ENCODE assay signal across 18 cellular contexts in genomic region chr6:144123836-144124235, GRCh38. TPM values are rescaled to one million over a fixed set of nuclear protein-coding genes. Genes with fewer than 3 reads are reported as not detected.
DNase-seq lines count a peak whose midpoint lies in the region; ATAC-seq, FAIRE-seq and TF ChIP-seq lines count a peak whose summit lies in the region.
"Had no signal": no experiment of that assay in that cellular context is flagged by ENCODE, and none has a peak within 500 bp of the region (broad histone marks: within the 10 kb centered on the region; RNA-seq: fewer than 3 reads in every experiment).

No MANE protein-coding gene starts in this region.

- no peaks in the 10 kb centered on the region for H3K36me3 Mint-ChIP-seq in CD14-positive monocyte
- H3K36me3 Mint-ChIP-seq in central memory CD8-positive, alpha-beta T cell (ENCODE audit: insufficient read depth): no peaks in the 10 kb centered on the region
- H3K36me3 Mint-ChIP-seq: IgD-negative memory B cell had no signal

- peaks cover 0 to 3% (median 0%) of the 10 kb centered on the region in 3 donors for H3K27me3 Mint-ChIP-seq in CD14-positive monocyte (ENCODE audit: low read depth in 3 of 3)
- H3K27me3 Mint-ChIP-seq in central memory CD8-positive, alpha-beta T cell: no peaks in the 10 kb centered on the region

- ATAC-seq in central memory CD8-positive, alpha-beta T cell (replicated peaks; ENCODE audit: extremely low read depth, poor library complexity, severe bottlenecking): no peak
- ATAC-seq in HG03139 (IDR thresholded peaks at IDR 0.05; ENCODE audit: unreplicated experiment) (no peak), HG02759 (IDR thresholded peaks at IDR 0.05; ENCODE audit: unreplicated experiment) (no peak)

- FAIRE-seq in GM19239 (lab: Jason Lieb, UNC): no peak

- peaks cover 20% of the 10 kb centered on the region for H3K4me1 Mint-ChIP-seq in CD14-positive monocyte
- H3K4me1 Mint-ChIP-seq in central memory CD8-positive, alpha-beta T cell: peaks cover 6% of the 10 kb centered on the region
- H3K4me1 Mint-ChIP-seq: H9 had no signal

- no peak for TF ChIP-seq CTCF in CD14-positive monocyte (IDR thresholded peaks at IDR 0.05)

- peak overlapping the region in 6 of 7 donors; percentile 59 to 84 (median 76) for H3K27ac Mint-ChIP-seq in CD14-positive monocyte
- H3K27ac Mint-ChIP-seq in central memory CD8-positive, alpha-beta T cell (ENCODE audit: low read depth): peak overlapping the region; percentile 45
- H3K27ac Mint-ChIP-seq: H9, IgD-negative memory B cell had no signal

- no peak for DNase-seq in CD14-positive monocyte (ENCODE audit: low spot score)
- DNase-seq in GDM1 (lab: John Stamatoyannopoulos, UW): peak; percentile 19
- DNase-seq in NOMO-1 treated with dmso at 0.1 percent for 144 hours (lab: John Stamatoyannopoulos, UW; ENCODE audit: unreplicated experiment): peak; percentile 10
- no peak for DNase-seq in central memory CD8-positive, alpha-beta T cell (ENCODE audit: low spot score in 2 of 2)
- DNase-seq in pons (ENCODE audit: low spot score): no peak
- DNase-seq in GM19239 (ENCODE audit: insufficient read length, low spot score): no peak
- DNase-seq: ACHN, BE2C, DMS 273 treated with DMSO at 0.1 percent for 48 hours, H9, MG63, NCI-H187 treated with DMSO at 0.1 percent for 48 hours, NCI-H446 treated with DMSO at 0.1 percent for 48 hours, NCI-H774, T-helper 1 cell had no signal

- H3K9me3 Mint-ChIP-seq in CD14-positive monocyte: peaks cover 0 to 2% (median 0%) of the 10 kb centered on the region in 7 donors
- no peaks in the 10 kb centered on the region for H3K9me3 Mint-ChIP-seq in central memory CD8-positive, alpha-beta T cell
- H3K9me3 Mint-ChIP-seq: H9, IgD-negative memory B cell had no signal

- intact Hi-C loops in CD14-positive monocyte (cut with micrococcal nuclease): no loop called here

- peak overlapping the region in 1 of 2 donors; percentile 80 for H3K4me3 Mint-ChIP-seq in CD14-positive monocyte
- no peak overlapping the region for H3K4me3 Mint-ChIP-seq in central memory CD8-positive, alpha-beta T cell
- H3K4me3 Mint-ChIP-seq: H9, IgD-negative memory B cell had no signal

RNA-seq across cellular contexts. Expression of gene STX11, which starts 26.5 kb away (rescaled TPM):
- 100 to 1,000 TPM; 276 to 372 TPM for polyA plus RNA-seq in CD14-positive monocyte

RNA-seq across cellular contexts. Expression of gene SF3B5, which starts 28.5 kb away (rescaled TPM):
- 100 to 1,000 TPM; 355 to 445 TPM for polyA plus RNA-seq in CD14-positive monocyte

Comparison
In these comparisons a context has a peak if more than half of its experiments do, and no peak if none do; other contexts are left out.
1. DNase-seq: peak in GDM1 (single experiment) and NOMO-1 treated with dmso at 0.1 percent for 144 hours (single experiment); none in CD14-positive monocyte (single experiment), central memory CD8-positive, alpha-beta T cell (0 of 2), pons (single experiment) and GM19239 (single experiment).